Comparison of ENCODE assay signal across 11 cellular contexts in genomic region chr1:74502432-74502831, GRCh38. TPM values are rescaled to one million over a fixed set of nuclear protein-coding genes. Genes with fewer than 3 reads are reported as not detected.
DNase-seq lines count a peak whose midpoint lies in the region; ATAC-seq, FAIRE-seq and TF ChIP-seq lines count a peak whose summit lies in the region.
"Had no signal": no experiment of that assay in that cellular context is flagged by ENCODE, and none has a peak within 500 bp of the region (broad histone marks: within the 10 kb centered on the region; RNA-seq: fewer than 3 reads in every experiment).

No MANE protein-coding gene starts in this region.

- no peak overlapping the region for H4K8ac ChIP-seq in mesenchymal stem cell (ENCODE audit: low read length)

- no peaks in the 10 kb centered on the region for H3K4me1 ChIP-seq in mesenchymal stem cell (ENCODE audit: control insufficient read depth, insufficient read depth, low read depth, low read length)
- no peaks in the 10 kb centered on the region for H3K4me1 ChIP-seq in naive thymus-derived CD4-positive, alpha-beta T cell (ENCODE audit: control insufficient read depth in 2 of 2, insufficient read depth in 2 of 2, low read length in 2 of 2)

- DNase-seq in LHCN-M2 (ENCODE audit: low read depth) (peak; percentile 24), T47D (ENCODE audit: low read depth in 1 of 2, low spot score in 1 of 2) (peak; percentile 22 to 77), mesenchymal stem cell (peak; percentile 25), D721Med (ENCODE audit: insufficient read length, low spot score) (no peak), sciatic nerve (ENCODE audit: low spot score) (no peak)
- DNase-seq in activated CD4-positive, alpha-beta memory T cell treated with anti-CD3 and anti-CD28 coated beads for 36 hours: no peak
- DNase-seq in naive thymus-derived CD4-positive, alpha-beta T cell: no peak
- DNase-seq: activated naive CD8-positive, alpha-beta T cell treated with anti-CD3 and anti-CD28 coated beads, Interleukin-2, amount 10 ng/mL, durations not matched to agents 7 days and 5 days; SHP77 had no signal

- no peak overlapping the region for H3K4me3 ChIP-seq in mesenchymal stem cell (ENCODE audit: insufficient read depth in 1 of 2, low read depth in 1 of 2, low read length in 2 of 2)
- no peak overlapping the region for H3K4me3 ChIP-seq in naive thymus-derived CD4-positive, alpha-beta T cell (ENCODE audit: low read length)
- H3K4me3 ChIP-seq: lung had no signal

- H3K27me3 ChIP-seq in mesenchymal stem cell (ENCODE audit: control insufficient read depth in 1 of 2, insufficient read depth in 1 of 2, low read length in 2 of 2): no peaks in the 10 kb centered on the region
- no peaks in the 10 kb centered on the region for H3K27me3 ChIP-seq in naive thymus-derived CD4-positive, alpha-beta T cell (ENCODE audit: control insufficient read depth in 2 of 2, insufficient read depth in 2 of 2, low read length in 2 of 2)

- no peak overlapping the region for H3K27ac ChIP-seq in mesenchymal stem cell (ENCODE audit: low read length, poor library complexity, severe bottlenecking)
- H3K27ac ChIP-seq in naive thymus-derived CD4-positive, alpha-beta T cell (ENCODE audit: low read depth, low read length): no peak overlapping the region

- H3K9me3 ChIP-seq in mesenchymal stem cell (ENCODE audit: control insufficient read depth, low read length): no peaks in the 10 kb centered on the region
- H3K9me3 ChIP-seq in naive thymus-derived CD4-positive, alpha-beta T cell (ENCODE audit: control insufficient read depth in 2 of 3, low read length in 3 of 3): no peaks in the 10 kb centered on the region

- no peak overlapping the region for H3K14ac ChIP-seq in mesenchymal stem cell (ENCODE audit: low read length in 2 of 2)

- intact Hi-C loops in activated CD4-positive, alpha-beta memory T cell treated with anti-CD3 and anti-CD28 coated beads for 36 hours (cut with micrococcal nuclease): no loop called here
- intact Hi-C loops in naive thymus-derived CD4-positive, alpha-beta T cell (cut with micrococcal nuclease): no loop called here
- intact Hi-C loops in sciatic nerve (cut with DNase I): no loop called here

- FAIRE-seq in D721Med (lab: Jason Lieb, UNC): no peak

- H3K4me2 ChIP-seq in mesenchymal stem cell (ENCODE audit: low read length, poor library complexity, severe bottlenecking): no peak overlapping the region

- H3K9ac ChIP-seq in mesenchymal stem cell (ENCODE audit: low read length): no peak overlapping the region

- no peaks in the 10 kb centered on the region for H3K36me3 ChIP-seq in mesenchymal stem cell (ENCODE audit: control insufficient read depth in 1 of 2, insufficient read depth in 2 of 2, low read depth in 1 of 2, low read length in 2 of 2)
- H3K36me3 ChIP-seq in naive thymus-derived CD4-positive, alpha-beta T cell (ENCODE audit: control insufficient read depth in 2 of 3, insufficient read depth in 3 of 3, low read length in 3 of 3): no peaks in the 10 kb centered on the region

- no peaks in the 10 kb centered on the region for H3K9me3 Mint-ChIP-seq in activated CD4-positive, alpha-beta memory T cell treated with anti-CD3 and anti-CD28 coated beads for 36 hours
- H3K9me3 Mint-ChIP-seq in naive thymus-derived CD4-positive, alpha-beta T cell: peaks cover 0 to under 1% (median 0%) of the 10 kb centered on the region in 11 donors
- H3K9me3 Mint-ChIP-seq: activated naive CD8-positive, alpha-beta T cell treated with anti-CD3 and anti-CD28 coated beads, Interleukin-2, amount 10 ng/mL, durations not matched to agents 7 days and 5 days had no signal

- CTCF ChIA-PET in activated CD4-positive, alpha-beta memory T cell treated with anti-CD3 and anti-CD28 coated beads for 36 hours (lab: Charles Lee): interaction anchor here (1.4 to 1.6 kb wide), 2 partner anchors 11 to 187 kb away, joined by 3 to 6 read pairs; no protein-coding TSS in a partner anchor
- CTCF ChIA-PET in naive thymus-derived CD4-positive, alpha-beta T cell (lab: Charles Lee): no interaction called here

- WGBS in mesenchymal stem cell: 46% methylated on average over 4 of the region's 4 CpGs

- H3K18ac ChIP-seq in mesenchymal stem cell (ENCODE audit: low read depth in 1 of 2, low read length in 2 of 2): no peak overlapping the region

- H2AFZ ChIP-seq in mesenchymal stem cell (ENCODE audit: low read depth, low read length): no peak overlapping the region

- no peak overlapping the region for H2AK5ac ChIP-seq in mesenchymal stem cell (ENCODE audit: low read length, severe bottlenecking)

- no peak overlapping the region for H3K23ac ChIP-seq in mesenchymal stem cell (ENCODE audit: low read length in 2 of 2)

- H3K4me3 Mint-ChIP-seq in activated CD4-positive, alpha-beta memory T cell treated with anti-CD3 and anti-CD28 coated beads for 36 hours: no peak overlapping the region
- no peak overlapping the region for H3K4me3 Mint-ChIP-seq in naive thymus-derived CD4-positive, alpha-beta T cell
- H3K4me3 Mint-ChIP-seq: activated naive CD8-positive, alpha-beta T cell treated with anti-CD3 and anti-CD28 coated beads, Interleukin-2, amount 10 ng/mL, durations not matched to agents 7 days and 5 days had no signal

- no peaks in the 10 kb centered on the region for H3K79me1 ChIP-seq in mesenchymal stem cell (replicated peaks; ENCODE audit: low read length, poor library complexity, severe bottlenecking)

- H2BK12ac ChIP-seq in mesenchymal stem cell (ENCODE audit: low read length in 2 of 2): no peak overlapping the region

- peak; percentile 36 for ATAC-seq in GM18868 (IDR thresholded peaks at IDR 0.05; ENCODE audit: unreplicated experiment)
- ATAC-seq in naive thymus-derived CD4-positive, alpha-beta T cell: no peak
- no peak for ATAC-seq in sciatic nerve

- no peak overlapping the region for H2BK120ac ChIP-seq in mesenchymal stem cell (ENCODE audit: low read depth, low read length)

- no peak overlapping the region for H4K91ac ChIP-seq in mesenchymal stem cell (ENCODE audit: low read length)

- H3K4me1 Mint-ChIP-seq in activated CD4-positive, alpha-beta memory T cell treated with anti-CD3 and anti-CD28 coated beads for 36 hours (ENCODE audit: low read depth): peaks cover 3% of the 10 kb centered on the region
- H3K4me1 Mint-ChIP-seq in naive thymus-derived CD4-positive, alpha-beta T cell: peaks cover 0 to 4% (median 0%) of the 10 kb centered on the region in 7 donors
- H3K4me1 Mint-ChIP-seq: activated naive CD8-positive, alpha-beta T cell treated with anti-CD3 and anti-CD28 coated beads, Interleukin-2, amount 10 ng/mL, durations not matched to agents 7 days and 5 days had no signal

- peaks cover 2% of the 10 kb centered on the region for H3K27me3 Mint-ChIP-seq in activated CD4-positive, alpha-beta memory T cell treated with anti-CD3 and anti-CD28 coated beads for 36 hours
- peaks cover 0 to 4% (median 0%) of the 10 kb centered on the region in 5 donors for H3K27me3 Mint-ChIP-seq in naive thymus-derived CD4-positive, alpha-beta T cell
- H3K27me3 Mint-ChIP-seq: activated naive CD8-positive, alpha-beta T cell treated with anti-CD3 and anti-CD28 coated beads, Interleukin-2, amount 10 ng/mL, durations not matched to agents 7 days and 5 days had no signal

- H3K36me3 Mint-ChIP-seq in activated CD4-positive, alpha-beta memory T cell treated with anti-CD3 and anti-CD28 coated beads for 36 hours: no peaks in the 10 kb centered on the region
- H3K36me3 Mint-ChIP-seq in naive thymus-derived CD4-positive, alpha-beta T cell: no peaks in the 10 kb centered on the region
- H3K36me3 Mint-ChIP-seq: activated naive CD8-positive, alpha-beta T cell treated with anti-CD3 and anti-CD28 coated beads, Interleukin-2, amount 10 ng/mL, durations not matched to agents 7 days and 5 days had no signal

- no peak for TF ChIP-seq CTCF in D721Med (IDR thresholded peaks at IDR 0.05; ENCODE audit: insufficient read depth, missing control alignments)

- no peak overlapping the region for H2BK15ac ChIP-seq in mesenchymal stem cell (ENCODE audit: low read depth, poor library complexity, severe bottlenecking)

- POLR2A ChIA-PET in activated CD4-positive, alpha-beta memory T cell treated with anti-CD3 and anti-CD28 coated beads for 36 hours (lab: Charles Lee): no interaction called here
- POLR2A ChIA-PET in naive thymus-derived CD4-positive, alpha-beta T cell (lab: Charles Lee): no interaction called here

- H3K4ac ChIP-seq in mesenchymal stem cell (ENCODE audit: low read depth in 1 of 2, low read length in 2 of 2): no peak overlapping the region

- H3K27ac Mint-ChIP-seq in activated CD4-positive, alpha-beta memory T cell treated with anti-CD3 and anti-CD28 coated beads for 36 hours: no peak overlapping the region
- no peak overlapping the region for H3K27ac Mint-ChIP-seq in naive thymus-derived CD4-positive, alpha-beta T cell
- H3K27ac Mint-ChIP-seq: activated naive CD8-positive, alpha-beta T cell treated with anti-CD3 and anti-CD28 coated beads, Interleukin-2, amount 10 ng/mL, durations not matched to agents 7 days and 5 days had no signal

- in situ Hi-C loops in T47D (cut with HindIII; ENCODE audit: low pct_unique_long_range_greater_than_20kb, low sequenced_read_pairs): no loop called here

- H2BK5ac ChIP-seq in mesenchymal stem cell (ENCODE audit: low read depth, low read length, poor library complexity, severe bottlenecking): no peak overlapping the region

RNA-seq across cellular contexts. Expression of gene LRRC53, which starts 10.0 kb away (rescaled TPM):
- total RNA-seq in LHCN-M2 (2014; rRNA removed) (0.06 TPM in 1 of 2 replicates, not detected in the other), sciatic nerve (not detected)
- polyA plus RNA-seq in LHCN-M2 (2012): not detected
- not detected for polyA plus RNA-seq in mesenchymal stem cell (2013, experiment 1 of 2)
- not detected for polyA plus RNA-seq in mesenchymal stem cell (2013, experiment 2 of 2)
- not detected for total RNA-seq in activated CD4-positive, alpha-beta memory T cell treated with anti-CD3 and anti-CD28 coated beads for 36 hours
- not detected for total RNA-seq in naive thymus-derived CD4-positive, alpha-beta T cell
- not detected for polyA plus RNA-seq in naive thymus-derived CD4-positive, alpha-beta T cell
- total RNA-seq: activated naive CD8-positive, alpha-beta T cell treated with anti-CD3 and anti-CD28 coated beads, Interleukin-2, amount 10 ng/mL, durations not matched to agents 7 days and 5 days; lung had no signal
- polyA plus RNA-seq: lung had no signal

Comparison
In these comparisons a context has a peak if more than half of its experiments do, and no peak if none do; other contexts are left out.
1. DNase-seq: peak in LHCN-M2 (single experiment), T47D (2 of 2) and mesenchymal stem cell (single experiment); none in D721Med (single experiment), activated CD4-positive, alpha-beta memory T cell treated with anti-CD3 and anti-CD28 coated beads for 36 hours (single experiment), naive thymus-derived CD4-positive, alpha-beta T cell (0 of 9) and sciatic nerve (single experiment).